In genomic region chr15:36401586-36401966, GRCh38 we compare ENCODE assay signal across 26 cellular contexts.
DNase-seq lines count a peak whose midpoint lies in the region; ATAC-seq, FAIRE-seq and TF ChIP-seq lines count a peak whose summit lies in the region.
"Had no signal": no experiment of that assay in that cellular context is flagged by ENCODE, and none has a peak within 500 bp of the region (broad histone marks: within the 10 kb centered on the region; RNA-seq: fewer than 3 reads in every experiment).

No MANE protein-coding gene starts in this region.

- H3K9ac ChIP-seq in IMR-90 (ENCODE audit: low read depth, low read length) (no peak overlapping the region), kidney (ENCODE audit: low read length in 2 of 2) (no peak overlapping the region)

- H3K4me3 ChIP-seq in IMR-90 (ENCODE audit: insufficient read depth, low read depth, low read length), result no peak overlapping the region
- H3K4me3 ChIP-seq in WI38 (ENCODE audit: low read depth, low read length), result peak overlapping the region; percentile 48
- H3K4me3 ChIP-seq in kidney (ENCODE audit: low read length in 2 of 2), result peak overlapping the region; percentile 36 to 46
- H3K4me3 ChIP-seq in testis, result no peak overlapping the region
- H3K4me3 ChIP-seq: psoas muscle, smooth muscle cell, upper lobe of left lung had no signal

- H3K23ac ChIP-seq in IMR-90 (ENCODE audit: low read depth, low read length), result no peak overlapping the region

- no peak overlapping the region for H2BK15ac ChIP-seq in IMR-90 (ENCODE audit: low read depth, low read length)

- H3K18ac ChIP-seq in IMR-90 (ENCODE audit: low read depth, low read length), result no peak overlapping the region

- POLR2A ChIA-PET in IMR-90 (lab: Charles Lee; ENCODE audit: unreplicated experiment), result interaction anchor here (0.6 kb wide), 1 partner anchor 1217 kb away, joined by 3 read pairs; no protein-coding TSS in a partner anchor
- POLR2A ChIA-PET in WTC11 (lab: Charles Lee), result no interaction called here

- in situ Hi-C loops in IMR-90 (cut with MboI; ENCODE audit: low sequenced_read_pairs), result no loop called here

- no peak overlapping the region for H4K5ac ChIP-seq in IMR-90 (ENCODE audit: low read depth, low read length)

- H3K79me1 ChIP-seq in IMR-90 (ENCODE audit: low read depth in 1 of 2, low read length in 2 of 2), result no peaks in the 10 kb centered on the region

- dilution Hi-C loops in IMR-90 (cut with HindIII; ENCODE audit: low sequenced_read_pairs, unreplicated experiment), result no loop called here

- no peaks in the 10 kb centered on the region for H3K9me3 Mint-ChIP-seq in WTC11
- H3K9me3 Mint-ChIP-seq: activated CD4-positive, alpha-beta memory T cell treated with anti-CD3 and anti-CD28 coated beads, Interleukin-2, amount 10 ng/mL, durations not matched to agents 7 days and 5 days had no signal

- no peak overlapping the region for H4K91ac ChIP-seq in IMR-90 (ENCODE audit: insufficient read depth, low read depth, low read length)

- H3K27me3 ChIP-seq in IMR-90 (ENCODE audit: control insufficient read depth, insufficient read depth, low read length), result no peaks in the 10 kb centered on the region
- H3K27me3 ChIP-seq in testis, result no peaks in the 10 kb centered on the region
- H3K27me3 ChIP-seq: upper lobe of left lung had no signal

- DNase-seq in EL, result peak; percentile 7
- DNase-seq in IMR-90, result no peak
- no peak for DNase-seq in kidney
- no peak for DNase-seq in RKO (ENCODE audit: low spot score)
- no peak for DNase-seq in pons (ENCODE audit: low spot score)
- DNase-seq in testis, result no peak
- no peak for DNase-seq in WTC11 (ENCODE audit: low spot score)
- DNase-seq: activated CD4-positive, alpha-beta memory T cell treated with anti-CD3 and anti-CD28 coated beads, Interleukin-2, amount 10 ng/mL, durations not matched to agents 7 days and 5 days; activated naive CD4-positive, alpha-beta T cell treated with Interleukin-2 at 50 U/mL for 16 hours; anterior cingulate cortex; central memory CD4-positive, alpha-beta T cell; DMS53; erythroblast; glutamatergic neuron; HCEC 1CT; NCI-H146; NCI-H2171; NCI-H524 treated with DMSO at 0.1 percent for 48 hours; psoas muscle; stimulated activated CD4-positive, alpha-beta T cell treated with anti-CD3 and anti-CD28 coated beads, Interleukin-4, amount 100 ng/mL, for 4 hours; T-helper 1 cell; upper lobe of left lung had no signal

- H3K9me3 ChIP-seq in IMR-90 (ENCODE audit: control insufficient read depth, insufficient read depth, low read length) (no peaks in the 10 kb centered on the region), kidney (ENCODE audit: control insufficient read depth in 1 of 2, low read length in 2 of 2) (no peaks in the 10 kb centered on the region), testis (no peaks in the 10 kb centered on the region)
- H3K9me3 ChIP-seq: psoas muscle, upper lobe of left lung had no signal

- peak; percentile 21 for FAIRE-seq in kidney (lab: Jason Lieb, UNC)

- TF ChIP-seq RAD21 in IMR-90 (IDR thresholded peaks at IDR 0.05; ENCODE audit: low read length), result no peak

- H2AK9ac ChIP-seq in IMR-90 (replicated peaks; ENCODE audit: low read depth, low read length, poor library complexity), result no peak overlapping the region

- no peak overlapping the region for H2BK120ac ChIP-seq in IMR-90 (ENCODE audit: low read depth, low read length)

- H3K27ac ChIP-seq in IMR-90 (ENCODE audit: insufficient read depth, low read length), result no peak overlapping the region
- H3K27ac ChIP-seq in kidney (ENCODE audit: low read depth in 2 of 2, low read length in 2 of 2), result peak overlapping the region in 1 of 2 donors; percentile 32
- H3K27ac ChIP-seq in testis, result no peak overlapping the region
- H3K27ac ChIP-seq: psoas muscle, upper lobe of left lung had no signal

- H2BK20ac ChIP-seq in IMR-90 (ENCODE audit: low read depth, low read length), result 0 out of 2 replicates have a peak overlapping the region, but pooled peaks have one; percentile 8

- no CpG with 5 or more reads among the region's 3 CpGs for WGBS in IMR-90 (ENCODE audit: extremely low coverage in 2 of 2, insufficient read length in 1 of 2), 2 experiments
- WGBS in testis, 2 donors, result 38 to 48% methylated on average over 3 of the region's 3 CpGs

- no peak overlapping the region for H3K14ac ChIP-seq in IMR-90 (replicated peaks; ENCODE audit: low read depth, low read length)

- H3K27ac Mint-ChIP-seq in WTC11, result no peak overlapping the region
- H3K27ac Mint-ChIP-seq: activated CD4-positive, alpha-beta memory T cell treated with anti-CD3 and anti-CD28 coated beads, Interleukin-2, amount 10 ng/mL, durations not matched to agents 7 days and 5 days had no signal

- ATAC-seq in IMR-90 (ENCODE audit: low read depth) (no peak), WTC11 (no peak)
- ATAC-seq: psoas muscle, Right ventricle myocardium inferior had no signal

- intact Hi-C loops in IMR-90 (cut with micrococcal nuclease) (no loop called here), kidney (cut with DNase I) (no loop called here), testis (cut with DNase I; ENCODE audit: low total_unique reads) (no loop called here)

- no peaks in the 10 kb centered on the region for H3K36me3 Mint-ChIP-seq in WTC11

- no TSS peak for BruUV-seq in IMR-90 (replicated peaks; lab: Mats Ljungman, UMichigan)

- no peak overlapping the region for H3K4me3 Mint-ChIP-seq in WTC11
- H3K4me3 Mint-ChIP-seq: activated CD4-positive, alpha-beta memory T cell treated with anti-CD3 and anti-CD28 coated beads, Interleukin-2, amount 10 ng/mL, durations not matched to agents 7 days and 5 days; neural crest cell had no signal

- H2AFZ ChIP-seq in IMR-90 (replicated peaks; ENCODE audit: low read length, poor library complexity), result no peak overlapping the region

- no peak overlapping the region for H3K4ac ChIP-seq in IMR-90 (ENCODE audit: low read depth, low read length)

- H2AK5ac ChIP-seq in IMR-90 (ENCODE audit: low read depth, low read length), result no peak overlapping the region

- no peak overlapping the region for H2BK5ac ChIP-seq in IMR-90 (ENCODE audit: low read depth, low read length, poor library complexity, severe bottlenecking)

- H3K27me3 Mint-ChIP-seq in WTC11 (ENCODE audit: low read depth), result no peaks in the 10 kb centered on the region

- H3K4me1 ChIP-seq in IMR-90 (ENCODE audit: control insufficient read depth, insufficient read depth, low read length) (no peaks in the 10 kb centered on the region), kidney (ENCODE audit: control insufficient read depth in 1 of 2, insufficient read depth in 1 of 2, low read depth in 1 of 2, low read length in 2 of 2) (no peaks in the 10 kb centered on the region), testis (peaks cover 3% of the 10 kb centered on the region)
- H3K4me1 ChIP-seq: psoas muscle, upper lobe of left lung had no signal

- H3K4me1 Mint-ChIP-seq in WTC11, result peaks cover 40% of the 10 kb centered on the region
- H3K4me1 Mint-ChIP-seq: activated CD4-positive, alpha-beta memory T cell treated with anti-CD3 and anti-CD28 coated beads, Interleukin-2, amount 10 ng/mL, durations not matched to agents 7 days and 5 days had no signal

- TF ChIP-seq CTCF in IMR-90 (conservative IDR thresholded peaks at IDR 0.05; ENCODE audit: low read depth, low read length) (no peak), WI38 (IDR thresholded peaks at IDR 0.05; ENCODE audit: low read depth, low read length) (no peak), kidney (IDR thresholded peaks at IDR 0.05; ENCODE audit: borderline replicate concordance, extremely low read depth, insufficient read depth) (no peak), testis (IDR thresholded peaks at IDR 0.05) (no peak), WTC11 (IDR thresholded peaks at IDR 0.05) (no peak)

- H3K9me1 ChIP-seq in IMR-90 (ENCODE audit: insufficient read depth, low read length), result no peaks in the 10 kb centered on the region

- no peak overlapping the region; a peak in 1 of 4 replicates for H4K8ac ChIP-seq in IMR-90 (ENCODE audit: low read depth in 2 of 2, low read length in 2 of 2)

- H3K4me2 ChIP-seq in IMR-90 (ENCODE audit: low read depth, low read length), result peak overlapping the region; percentile 65
- H3K4me2 ChIP-seq: smooth muscle cell had no signal

- no peak for TF ChIP-seq POLR2A in IMR-90 (IDR thresholded peaks at IDR 0.05; ENCODE audit: low read depth, low read length)
- no peak for TF ChIP-seq POLR2A in testis (IDR thresholded peaks at IDR 0.05)

- H4K20me1 ChIP-seq in IMR-90 (ENCODE audit: insufficient read depth, low read length), result no peaks in the 10 kb centered on the region

- H3K56ac ChIP-seq in IMR-90 (ENCODE audit: extremely low read depth, insufficient read depth, low read length), result no peak overlapping the region

- CTCF ChIA-PET in IMR-90 (lab: Yijun Ruan, JAX), result no interaction called here
- CTCF ChIA-PET in WTC11 (lab: Charles Lee), result no interaction called here

- H3K36me3 ChIP-seq in IMR-90 (ENCODE audit: control insufficient read depth, insufficient read depth, low read length) (no peaks in the 10 kb centered on the region), kidney (ENCODE audit: control insufficient read depth in 1 of 2, insufficient read depth in 2 of 2, low read length in 2 of 2) (no peaks in the 10 kb centered on the region), testis (ENCODE audit: low read depth, missing control alignments) (no peaks in the 10 kb centered on the region)
- H3K36me3 ChIP-seq: upper lobe of left lung had no signal

TF ChIP-seq in IMR-90, 13 proteins besides CTCF, POLR2A, EP300 and RAD21:
- TF ChIP-seq RFX5 (IDR thresholded peaks at IDR 0.05; ENCODE audit: low read depth, low read length) (no peak), MXI1 (IDR thresholded peaks at IDR 0.05; ENCODE audit: borderline replicate concordance, low read depth, low read length) (no peak), SMC3 (IDR thresholded peaks at IDR 0.05; ENCODE audit: low read depth, low read length) (no peak), RCOR1 (IDR thresholded peaks at IDR 0.05; ENCODE audit: insufficient replicate concordance, low read length) (no peak), FOS (IDR thresholded peaks at IDR 0.05; ENCODE audit: low read depth, low read length) (no peak)
TF ChIP-seq in IMR-90: peak in this region for 0.

TF ChIP-seq in WTC11, 78 proteins besides CTCF, POLR2A, EP300 and RAD21 (continues in another document):
- no peak for TF ChIP-seq MLX (CRISPR knock-in tag; IDR thresholded peaks at IDR 0.05)
- TF ChIP-seq E2F5 (CRISPR knock-in tag; IDR thresholded peaks at IDR 0.05), result no peak
- no peak for TF ChIP-seq JAZF1 (CRISPR knock-in tag; IDR thresholded peaks at IDR 0.05)

Comparison
In these comparisons a context has a peak if more than half of its experiments do, and no peak if none do; other contexts are left out.
1. H3K4me3 ChIP-seq: peak in WI38 (single experiment) and kidney (2 of 2); none in IMR-90 (single experiment) and testis (0 of 2).